32 cellular contexts compared by ENCODE assay signal in the genomic region with DNA sequence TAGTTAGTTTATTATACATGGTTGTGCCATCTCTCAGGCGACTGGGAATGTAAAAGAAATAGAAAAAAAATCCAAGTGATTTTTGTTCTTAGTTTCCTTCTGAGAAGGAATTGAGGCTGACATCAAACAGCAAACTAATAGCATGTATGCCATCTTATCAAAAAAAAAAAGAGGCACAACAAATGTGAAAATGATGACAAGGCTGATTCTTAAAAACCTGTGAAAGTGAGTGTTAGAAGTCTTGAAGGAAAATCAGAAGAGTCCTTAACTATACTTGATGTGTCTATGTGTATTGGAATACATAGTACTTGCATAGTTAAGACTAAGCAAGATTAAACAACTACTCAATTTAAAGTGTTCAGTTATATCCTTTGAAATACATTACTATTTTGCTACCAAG.
"Had no signal": no experiment of that assay in that cellular context is flagged by ENCODE, and none has a peak within 500 bp of the region (broad histone marks: within the 10 kb centered on the region; RNA-seq: fewer than 3 reads in every experiment).

No MANE protein-coding gene starts in this region.

- H3K27me3 ChIP-seq: ascending aorta, cardiac muscle cell, colonic mucosa had no signal

- ATAC-seq: activated CD8-positive, alpha-beta T cell treated with anti-CD3 and anti-CD28 coated beads for 36 hours; activated naive CD8-positive, alpha-beta T cell treated with anti-CD3 and anti-CD28 coated beads, Interleukin-2, amount 50 U/mL, for 24 hours; activated T-cell treated with anti-CD3 and anti-CD28 coated beads, Interleukin-2, amount 50 U/mL, for 4 hours; activated T-cell treated with anti-CD3 and anti-CD28 coated beads, Interleukin-2, amount 50 U/mL, for 72 hours; activated T-helper 17 cell treated with anti-CD3 and anti-CD28 coated beads, Interleukin-2, amount 50 U/mL, for 72 hours; T-helper 17 cell had no signal

- H3K27ac ChIP-seq: ascending aorta, cardiac muscle cell, colonic mucosa, VCaP had no signal

- FAIRE-seq: bronchial epithelial cell, TTC549 had no signal

- H3K4me3 ChIP-seq: ascending aorta, cardiac muscle cell, colonic mucosa had no signal

- H3K36me3 ChIP-seq: ascending aorta, cardiac muscle cell, colonic mucosa had no signal

- H3K9me3 ChIP-seq: ascending aorta, colonic mucosa had no signal

- H3K4me1 ChIP-seq: ascending aorta, colonic mucosa had no signal

- DNase-seq: activated B cell treated with CpG ODN at 0.5 μM for 24 hours; activated CD4-positive, alpha-beta memory T cell treated with anti-CD3 and anti-CD28 coated beads for 36 hours; activated CD4-positive, alpha-beta T cell treated with anti-CD3 and anti-CD28 coated beads for 4 hours; activated CD4-positive, alpha-beta T cell treated with anti-CD3 and anti-CD28 coated beads, Interleukin-2, amount 10 ng/mL, durations not matched to agents 24 days and 14 days; activated CD4-positive, alpha-beta T cell treated with anti-CD3 and anti-CD28 coated beads, Interleukin-2, amount 50 U/mL, for 1 hour; activated CD4-positive, alpha-beta T cell treated with anti-CD3 and anti-CD28 coated beads, Interleukin-2, amount 50 U/mL, for 4 hours; activated CD4-positive, CD25-positive, alpha-beta regulatory T cell treated with anti-CD3 and anti-CD28 coated beads, Interleukin-2, amount 50 U/mL, for 72 hours; activated CD8-positive, alpha-beta memory T cell treated with anti-CD3 and anti-CD28 coated beads, Interleukin-2, amount 50 U/mL, for 4 hours; activated CD8-positive, alpha-beta T cell treated with anti-CD3 and anti-CD28 coated beads for 36 hours; activated effector memory CD4-positive, alpha-beta T cell treated with anti-CD3 and anti-CD28 coated beads, Interleukin-2, amount 50 U/mL, for 16 hours; activated gamma-delta T cell treated with Interleukin-2 at 50 U/mL for 16 hours; activated naive CD4-positive, alpha-beta T cell treated with anti-CD3 and anti-CD28 coated beads, Interleukin-2, amount 10 ng/mL, durations not matched to agents 7 days and 5 days; activated naive CD4-positive, alpha-beta T cell treated with Interleukin-2 at 50 U/mL for 16 hours; activated naive CD8-positive, alpha-beta T cell treated with anti-CD3 and anti-CD28 coated beads, Interleukin-2, amount 10 ng/mL, durations not matched to agents 7 days and 5 days; activated naive CD8-positive, alpha-beta T cell treated with anti-CD3 and anti-CD28 coated beads, Interleukin-2, amount 50 U/mL, for 24 hours; activated T-cell treated with anti-CD3 and anti-CD28 coated beads for 4 hours; activated T-cell treated with anti-CD3 and anti-CD28 coated beads, Interleukin-2, amount 50 U/mL, for 1 hour; activated T-cell treated with anti-CD3 and anti-CD28 coated beads, Interleukin-2, amount 50 U/mL, for 4 hours; activated T-cell treated with anti-CD3 and anti-CD28 coated beads, Interleukin-2, amount 50 U/mL, for 72 hours; amygdala; anterior cingulate cortex; caudate nucleus; cerebellar nuclear complex; colonic mucosa; T-helper 17 cell; T-helper 9 cell had no signal
